26 cellular contexts compared by ENCODE assay signal in the genomic region with DNA sequence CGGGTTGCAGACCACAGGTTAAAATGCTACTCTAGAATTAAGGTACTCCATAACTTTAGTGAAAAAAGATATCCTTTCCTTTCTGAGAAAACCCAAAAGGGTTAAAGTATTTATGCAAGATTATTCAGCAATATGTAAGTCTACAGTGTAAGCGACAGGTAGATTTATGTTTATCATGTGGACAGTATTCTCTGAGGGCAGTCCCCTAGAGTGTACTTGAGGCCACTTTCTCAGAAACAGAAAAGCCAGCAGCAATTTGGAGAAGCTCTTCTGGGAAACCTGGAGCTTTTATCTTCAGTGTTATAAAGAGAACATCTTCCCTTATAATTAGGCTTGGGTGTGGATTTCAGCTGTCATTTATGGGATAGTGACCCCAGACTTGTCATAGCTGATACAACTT. TPM values are rescaled to one million over a fixed set of nuclear protein-coding genes. Genes with fewer than 3 reads are reported as not detected.
DNase-seq lines count a peak whose midpoint lies in the region; ATAC-seq, FAIRE-seq and TF ChIP-seq lines count a peak whose summit lies in the region.
"Had no signal": no experiment of that assay in that cellular context is flagged by ENCODE, and none has a peak within 500 bp of the region (broad histone marks: within the 10 kb centered on the region; RNA-seq: fewer than 3 reads in every experiment).

No MANE protein-coding gene starts in this region.

- H3K9me3 ChIP-seq in MM.1S (replicated peaks; ENCODE audit: insufficient read depth, low read length) (no peaks in the 10 kb centered on the region), pancreas (no peaks in the 10 kb centered on the region)

- H3K4me1 ChIP-seq in MM.1S (ENCODE audit: low read length) (peaks cover 76% of the 10 kb centered on the region), pancreas (peaks cover 0 to 21% (median 0%) of the 10 kb centered on the region in 3 donors)

- H3K4me3 ChIP-seq in MM.1S (ENCODE audit: low read length) (peak overlapping the region; percentile 67), pancreas (no peak overlapping the region)
- H3K4me3 ChIP-seq: SK-N-MC had no signal

- WGBS in pancreas, 2 donors: 68 to 70% methylated on average over 2 of the region's 2 CpGs

- intact Hi-C loops in pancreas (cut with DNase I): no loop called here

- H2AFZ ChIP-seq in MM.1S (ENCODE audit: low read length): no peak overlapping the region

- H3K9ac ChIP-seq in MM.1S (ENCODE audit: low read length): peak overlapping the region; percentile 92

- peaks cover 82% of the 10 kb centered on the region for H3F3A ChIP-seq in MM.1S (ENCODE audit: insufficient read depth, low read length)

- H4K20me1 ChIP-seq in MM.1S (ENCODE audit: insufficient read depth, low read length): no peaks in the 10 kb centered on the region

- no peak for FAIRE-seq in pancreas (lab: Jason Lieb, UNC)
- FAIRE-seq: GM12891, H1 had no signal

- H3K27ac ChIP-seq in MM.1S (ENCODE audit: low read length): peak overlapping the region; percentile 98
- no peak overlapping the region for H3K27ac ChIP-seq in pancreas
- H3K27ac ChIP-seq: 22Rv1, C4-2B, SK-N-MC had no signal

- peaks cover 83% of the 10 kb centered on the region for H3K79me2 ChIP-seq in MM.1S (ENCODE audit: low read length)

- TF ChIP-seq CTCF in MM.1S (IDR thresholded peaks at IDR 0.05; ENCODE audit: low read length): no peak
- TF ChIP-seq CTCF in pancreas (IDR thresholded peaks at IDR 0.05): no peak

- H3K27me3 ChIP-seq in MM.1S (replicated peaks; ENCODE audit: insufficient read depth, low read length) (no peaks in the 10 kb centered on the region), pancreas (no peaks in the 10 kb centered on the region)

- H3K36me3 ChIP-seq in MM.1S (replicated peaks; ENCODE audit: insufficient read depth, low read length) (peaks cover 5% of the 10 kb centered on the region; the same call in 1 of the 2 replicates), pancreas (no peaks in the 10 kb centered on the region)

- ATAC-seq in pancreas: no peak
- no peak for ATAC-seq in HG03520 (IDR thresholded peaks at IDR 0.05; ENCODE audit: unreplicated experiment)
- ATAC-seq: HCT116, Panc1 had no signal

- DNase-seq in NCI-H1417 (lab: John Stamatoyannopoulos, UW) (peak in 2 of 3 experiments; percentile 18 to 89), NCI-H1417 treated with DMSO at 0.1 percent for 48 hours (lab: John Stamatoyannopoulos, UW) (no peak), MM.1S (peak; percentile 48), OCI-M1 (lab: John Stamatoyannopoulos, UW) (peak; percentile 66), pancreas (no peak), T1000 (lab: John Stamatoyannopoulos, UW) (no peak)
- DNase-seq: CD8-positive, alpha-beta memory T cell; DMS79 treated with DMSO at 0.1 percent for 48 hours; GF-D8; KG1; NCI-H1092 treated with DMSO at 0.1 percent for 48 hours; NCI-H146; NCI-H2029 treated with DMSO at 0.1 percent for 48 hours; NCI-H446; NCI-H526 treated with DMSO at 0.1 percent for 48 hours; SHP77 treated with DMSO at 0.1 percent for 48 hours had no signal

- H3K4me2 ChIP-seq in MM.1S (ENCODE audit: low read depth, low read length): peak overlapping the region; percentile 76

- no peaks in the 10 kb centered on the region for H3K9me2 ChIP-seq in MM.1S (replicated peaks; ENCODE audit: insufficient read depth, low read length)

RNA-seq across cellular contexts. Expression of a gene that starts 8.9 kb away (rescaled TPM):
- 1 to 10 TPM; 3.6 to 9.5 (median 6.7) TPM for total RNA-seq in pancreas
- polyA plus RNA-seq in pancreas: 10 to 100 TPM in 1 of 2 donors, 1 to 10 TPM in 1; 5.7 to 16.1 TPM
- total RNA-seq: B cell; T-helper 1 cell treated with Interleukin-12 subunit alpha and Interleukin-12 subunit beta and Interleukin-4 antibody, amounts not matched to agents 30 ng/mL and 1 ng/mL, for 36 hours had no signal
- polyA plus RNA-seq: CD8-positive, alpha-beta memory T cell had no signal

Comparison
In these comparisons a context has a peak if more than half of its experiments do, and no peak if none do; other contexts are left out.
1. DNase-seq: peak in NCI-H1417 (2 of 3), MM.1S (single experiment) and OCI-M1 (single experiment); none in NCI-H1417 treated with DMSO at 0.1 percent for 48 hours (single experiment), pancreas (0 of 6) and T1000 (single experiment).